8 cellular contexts compared by ENCODE assay signal in genomic region chr13:35630551-35631275, GRCh38.
DNase-seq lines count a peak whose midpoint lies in the region; ATAC-seq, FAIRE-seq and TF ChIP-seq lines count a peak whose summit lies in the region.

No MANE protein-coding gene starts in this region.

- no peak overlapping the region for H3K27ac ChIP-seq in endothelial cell of umbilical vein (ENCODE audit: insufficient read depth, low read depth, low read length)

- no peak overlapping the region for H2AFZ ChIP-seq in endothelial cell of umbilical vein (ENCODE audit: low read depth, low read length)

- no peaks in the 10 kb centered on the region for H3K9me3 ChIP-seq in endothelial cell of umbilical vein (replicated peaks; ENCODE audit: control insufficient read depth, insufficient read depth, low read length)

- no peak for TF ChIP-seq POLR2A in endothelial cell of umbilical vein (IDR thresholded peaks at IDR 0.05; ENCODE audit: low read depth, low read length)

- no peak for FAIRE-seq in endothelial cell of umbilical vein (lab: Jason Lieb, UNC)

- no peak overlapping the region for H3K9ac ChIP-seq in endothelial cell of umbilical vein (replicated peaks; ENCODE audit: extremely low read depth, insufficient read depth, low read length)

- ATAC-seq in GM19397 (IDR thresholded peaks at IDR 0.05; ENCODE audit: unreplicated experiment), result peak; percentile 74
- ATAC-seq in HG03442 (IDR thresholded peaks at IDR 0.05; ENCODE audit: unreplicated experiment), result peak; percentile 94

- CTCF ChIA-PET in endothelial cell of umbilical vein (lab: Charles Lee), result interaction anchor here (0.7 to 2.6 kb wide), 19 partner anchors 8 to 946 kb away, joined by 3 to 20 read pairs (median 6); no protein-coding TSS in a partner anchor

- H3K27me3 ChIP-seq in endothelial cell of umbilical vein (ENCODE audit: control insufficient read depth in 2 of 2, insufficient read depth in 2 of 2, low read length in 2 of 2), result no peaks in the 10 kb centered on the region

- DNase-seq in DMS153 treated with DMSO at 0.1 percent for 48 hours (lab: John Stamatoyannopoulos, UW; ENCODE audit: unreplicated experiment), result peak; percentile 28
- peak; percentile 81 for DNase-seq in OCI-M1 (lab: John Stamatoyannopoulos, UW)
- DNase-seq in endothelial cell of umbilical vein (ENCODE audit: low read depth, low spot score), result peak; percentile 13
- peak; percentile 56 for DNase-seq in myocyte (ENCODE audit: low read depth)
- DNase-seq in activated CD4-positive, alpha-beta T cell treated with anti-CD3 and anti-CD28 coated beads for 4 hours, result no peak
- no peak for DNase-seq in NCI-H2196 (lab: John Stamatoyannopoulos, UW; ENCODE audit: unreplicated experiment)

- H3K9me1 ChIP-seq in endothelial cell of umbilical vein (replicated peaks; ENCODE audit: control insufficient read depth, extremely low read depth, insufficient read depth, low read length), result no peaks in the 10 kb centered on the region

- TF ChIP-seq CTCF in endothelial cell of umbilical vein (IDR thresholded peaks at IDR 0.05; ENCODE audit: extremely low read depth in 1 of 2, insufficient read depth in 1 of 2, low read depth in 1 of 2, low read length in 2 of 2), result peak; percentile 66 to 73

- H4K20me1 ChIP-seq in endothelial cell of umbilical vein (replicated peaks; ENCODE audit: control insufficient read depth, extremely low read depth, insufficient read depth, low read length), result no peaks in the 10 kb centered on the region

- dilution Hi-C loops in endothelial cell of umbilical vein (cut with MboI; ENCODE audit: extremely low pct_ligation_motif_present, low sequenced_read_pairs), result no loop called here

- POLR2A ChIA-PET in endothelial cell of umbilical vein (lab: Charles Lee), result no interaction called here

- BruUV-seq in endothelial cell of umbilical vein (replicated peaks; lab: Mats Ljungman, UMichigan), result no TSS peak

- no peak overlapping the region for H3K4me2 ChIP-seq in endothelial cell of umbilical vein (ENCODE audit: insufficient read depth, low read length)

- H3K79me2 ChIP-seq in endothelial cell of umbilical vein (ENCODE audit: control insufficient read depth, insufficient read depth, low read length), result no peaks in the 10 kb centered on the region

- H3K4me1 ChIP-seq in endothelial cell of umbilical vein (ENCODE audit: control insufficient read depth, extremely low read depth, insufficient read depth, low read length), result peaks cover 11% of the 10 kb centered on the region

- no peaks in the 10 kb centered on the region for H3K36me3 ChIP-seq in endothelial cell of umbilical vein (ENCODE audit: control insufficient read depth in 2 of 2, extremely low read depth in 1 of 2, insufficient read depth in 2 of 2, low read length in 2 of 2)

- no peak overlapping the region for H3K4me3 ChIP-seq in endothelial cell of umbilical vein (replicated peaks in 1 of 3; ENCODE audit: insufficient read depth in 1 of 3, low read depth in 1 of 3, low read length in 3 of 3)

- intact Hi-C loops in endothelial cell of umbilical vein (cut with micrococcal nuclease), result loop anchor here (1.0 to 10.0 kb wide), 2 partner anchors 91 to 416 kb away; no protein-coding TSS in a partner anchor

TF ChIP-seq in endothelial cell of umbilical vein, 7 proteins besides CTCF, POLR2A, EP300 and RAD21:
- TF ChIP-seq FOS (IDR thresholded peaks at IDR 0.05; ENCODE audit: borderline replicate concordance, insufficient read depth, low read length) (no peak), MYC (IDR thresholded peaks at IDR 0.05; ENCODE audit: low read depth, low read length) (no peak), JUN (IDR thresholded peaks at IDR 0.05; ENCODE audit: borderline replicate concordance, insufficient read depth, insufficient read length, low read depth) (no peak), POLR2AphosphoS5 (IDR thresholded peaks at IDR 0.05; ENCODE audit: insufficient read depth, low read depth, low read length) (no peak), EZH2 (IDR thresholded peaks at IDR 0.05; ENCODE audit: borderline replicate concordance, low read depth, low read length, severe bottlenecking) (no peak), GATA2 (IDR thresholded peaks at IDR 0.05; ENCODE audit: insufficient read depth, insufficient read length, low read depth, low read length) (no peak)
- TF ChIP-seq, protein P1, sequence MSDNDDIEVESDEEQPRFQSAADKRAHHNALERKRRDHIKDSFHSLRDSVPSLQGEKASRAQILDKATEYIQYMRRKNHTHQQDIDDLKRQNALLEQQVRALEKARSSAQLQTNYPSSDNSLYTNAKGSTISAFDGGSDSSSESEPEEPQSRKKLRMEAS (IDR thresholded peaks at IDR 0.05; ENCODE audit: insufficient read depth, insufficient read length), result no peak

Comparison
In these comparisons a context has a peak if more than half of its experiments do, and no peak if none do; other contexts are left out.
1. DNase-seq: peak in DMS153 treated with DMSO at 0.1 percent for 48 hours (single experiment), OCI-M1 (single experiment), endothelial cell of umbilical vein (single experiment) and myocyte (single experiment); none in activated CD4-positive, alpha-beta T cell treated with anti-CD3 and anti-CD28 coated beads for 4 hours (0 of 2) and NCI-H2196 (single experiment).